Comparison of ENCODE assay signal across 8 cellular contexts in the genomic region with DNA sequence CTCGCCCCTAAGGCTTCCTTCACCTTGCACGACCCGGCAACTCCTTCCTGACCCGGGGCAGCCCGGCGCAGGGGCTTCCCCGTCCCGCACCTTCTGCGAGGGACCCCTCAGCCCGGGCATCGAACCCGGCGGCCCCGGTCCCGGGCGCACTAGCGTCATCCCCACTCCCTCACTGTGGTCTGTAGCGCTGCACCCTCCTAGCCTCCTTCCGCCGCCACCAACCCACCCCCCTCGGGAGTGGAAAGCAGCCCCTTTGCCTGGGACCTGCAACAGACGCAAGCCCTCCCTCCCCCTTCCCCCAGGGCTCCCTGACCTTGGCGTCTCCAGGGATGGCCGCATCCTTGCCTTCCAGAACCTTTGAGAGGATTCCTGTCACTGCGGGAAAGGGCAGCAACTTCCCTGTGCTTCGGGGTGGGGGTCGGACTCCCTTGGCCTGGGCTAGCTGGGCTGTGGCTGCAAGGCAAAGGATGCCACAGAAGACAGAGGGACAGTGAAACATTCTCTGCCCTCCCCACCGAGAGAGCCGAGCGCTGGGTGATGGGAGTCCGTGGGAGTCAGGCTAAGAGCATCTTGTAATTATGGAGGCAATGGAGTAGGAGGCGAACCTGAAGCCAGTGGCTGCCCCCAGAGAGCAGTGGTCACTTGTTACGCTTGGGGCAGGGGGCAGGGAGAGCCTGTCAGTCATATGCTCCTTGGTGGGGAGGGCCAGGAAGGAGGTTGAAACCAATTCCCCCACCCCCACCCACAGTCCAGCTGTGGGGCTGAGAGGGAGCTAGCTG. TPM values are rescaled to one million over a fixed set of nuclear protein-coding genes. Genes with fewer than 3 reads are reported as not detected.
DNase-seq lines count a peak whose midpoint lies in the region; ATAC-seq, FAIRE-seq and TF ChIP-seq lines count a peak whose summit lies in the region.

No MANE protein-coding gene starts in this region.

- 3 to 4% methylated on average over 12 to 33 of the region's 33 CpGs for WGBS in testis, 2 donors

- H3K4me3 ChIP-seq in AG10803 (ENCODE audit: low read length) = peak overlapping the region; percentile 59
- peak overlapping the region; percentile 71 for H3K4me3 ChIP-seq in adipocyte (ENCODE audit: low read length)
- peak overlapping the region; percentile 58 to 65 for H3K4me3 ChIP-seq in testis

- intact Hi-C loops in testis (cut with DNase I; ENCODE audit: low total_unique reads) = no loop called here

- peak overlapping the region; percentile 54 for H3K9ac ChIP-seq in adipocyte (ENCODE audit: low read length)

- no peak for DNase-seq in AG10803 (ENCODE audit: low read depth)
- DNase-seq in adipocyte (ENCODE audit: low read depth) = peak; percentile 21
- peak; percentile 55 for DNase-seq in kidney glomerular epithelial cell (lab: John Stamatoyannopoulos, UW)
- no peak for DNase-seq in testis
- DNase-seq in H54 (ENCODE audit: insufficient read length, low spot score) = no peak
- no peak for DNase-seq in pons (ENCODE audit: low spot score)

- H3K4me1 ChIP-seq in adipocyte (ENCODE audit: control insufficient read depth, insufficient read depth, low read length) (peaks cover 9% of the 10 kb centered on the region), testis (peaks cover 15% of the 10 kb centered on the region)

- ATAC-seq in GM21529 (IDR thresholded peaks at IDR 0.05; ENCODE audit: unreplicated experiment) = peak; percentile 18
- no peak for ATAC-seq in GM19351 (IDR thresholded peaks at IDR 0.05; ENCODE audit: unreplicated experiment)

- H3K27ac ChIP-seq in testis = no peak overlapping the region

- TF ChIP-seq POLR2A in testis (IDR thresholded peaks at IDR 0.05) = no peak
- no peak for TF ChIP-seq POLR2A in H54 (IDR thresholded peaks at IDR 0.05; ENCODE audit: low read depth, low read length)

- TF ChIP-seq CTCF in AG10803 (conservative IDR thresholded peaks at IDR 0.05; ENCODE audit: low read length) (no peak), testis (IDR thresholded peaks at IDR 0.05) (no peak)

- no peak for FAIRE-seq in H54 (lab: Jason Lieb, UNC)

- H3K27me3 ChIP-seq in adipocyte (replicated peaks; ENCODE audit: control insufficient read depth, insufficient read depth, low read length) = peaks cover 20% of the 10 kb centered on the region
- no peaks in the 10 kb centered on the region for H3K27me3 ChIP-seq in testis

- H3K9me3 ChIP-seq in adipocyte (ENCODE audit: control insufficient read depth, low read length) = no peaks in the 10 kb centered on the region
- no peaks in the 10 kb centered on the region for H3K9me3 ChIP-seq in testis

- peaks cover 25% of the 10 kb centered on the region for H3K36me3 ChIP-seq in adipocyte (ENCODE audit: control insufficient read depth, insufficient read depth, low read length, severe bottlenecking)
- no peaks in the 10 kb centered on the region for H3K36me3 ChIP-seq in testis (ENCODE audit: low read depth, missing control alignments)

RNA-seq across cellular contexts. Expression of a gene that starts 0.8 kb away (rescaled TPM):
- total RNA-seq in testis = 10 to 100 TPM; 21.7 to 39.0 TPM
- 17.8 TPM for polyA plus RNA-seq in testis (ENCODE audit: insufficient read depth, low read depth, low replicate concordance)

RNA-seq across cellular contexts. Expression of a gene that starts 11.1 kb away (rescaled TPM):
- total RNA-seq in testis = 10 to 100 TPM; 28.1 to 46.7 TPM
- polyA plus RNA-seq in testis (ENCODE audit: insufficient read depth, low read depth, low replicate concordance) = 59.1 TPM

RNA-seq across cellular contexts. Expression of a gene that starts 18.7 kb away (rescaled TPM):
- total RNA-seq in testis = 100 to 1,000 TPM in 1 of 2 donors, 10 to 100 TPM in 1; 79.8 to 109 TPM
- 71.6 TPM for polyA plus RNA-seq in testis (ENCODE audit: insufficient read depth, low read depth, low replicate concordance)

RNA-seq across cellular contexts. Expression of a gene that starts 26.9 kb away (rescaled TPM):
- total RNA-seq in testis = 1 to 10 TPM; 8.0 to 9.3 TPM
- polyA plus RNA-seq in testis (ENCODE audit: insufficient read depth, low read depth, low replicate concordance) = 24.4 TPM

RNA-seq across cellular contexts. Expression of a gene that starts 46.4 kb away (rescaled TPM):
- 1 to 10 TPM in 1 of 2 donors, under 1 TPM in 1; 0.87 to 1.6 TPM for total RNA-seq in testis
- 3.1 TPM for polyA plus RNA-seq in testis (ENCODE audit: insufficient read depth, low read depth, low replicate concordance)

Comparison
In these comparisons a context has a peak if more than half of its experiments do, and no peak if none do; other contexts are left out.
1. DNase-seq: peak in adipocyte (single experiment) and kidney glomerular epithelial cell (single experiment); none in AG10803 (single experiment), testis (single experiment), H54 (single experiment) and pons (single experiment).
2. Peak in every context shown above with its lines, with median percentiles within 50 percentile points of each other: H3K4me3 ChIP-seq.